ENCODE assay signal across 18 cellular contexts in the genomic region with DNA sequence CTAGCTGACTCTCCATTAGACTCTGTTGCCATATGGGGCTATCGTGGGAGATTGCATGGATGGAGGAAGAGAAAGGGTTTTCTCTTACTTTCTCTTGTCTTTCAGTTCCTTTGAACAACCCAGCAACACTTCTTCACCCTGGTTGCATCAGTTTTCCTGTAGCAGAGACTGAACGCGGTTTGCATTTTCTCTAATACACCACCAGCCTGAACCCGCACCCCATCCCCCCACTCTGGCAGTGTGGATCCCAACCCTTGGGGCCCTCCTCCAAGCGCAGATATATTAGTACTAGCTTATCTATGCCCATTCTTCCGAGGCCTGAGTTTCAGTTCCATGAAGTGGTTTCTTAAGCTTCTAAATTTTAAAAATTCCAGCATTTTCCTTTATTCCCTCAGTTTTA. TPM values are rescaled to one million over a fixed set of nuclear protein-coding genes. Genes with fewer than 3 reads are reported as not detected.
DNase-seq lines count a peak whose midpoint lies in the region; ATAC-seq and TF ChIP-seq lines count a peak whose summit lies in the region.
"Had no signal": no experiment of that assay in that cellular context is flagged by ENCODE, and none has a peak within 500 bp of the region (broad histone marks: within the 10 kb centered on the region; RNA-seq: fewer than 3 reads in every experiment).

No MANE protein-coding gene starts in this region.

- no peak overlapping the region for H3K9ac ChIP-seq in H9 (ENCODE audit: extremely low read depth, insufficient read length, low read length)
- H3K9ac ChIP-seq in iPS-20b (ENCODE audit: low read depth, low read length), result peak overlapping the region; percentile 8; the same call in 1 of the 2 replicates
- H3K9ac ChIP-seq in MM.1S (ENCODE audit: low read length), result no peak overlapping the region

- H2BK12ac ChIP-seq in H9 (ENCODE audit: insufficient read length, low read depth, low read length), result no peak overlapping the region

- no peak overlapping the region for H4K8ac ChIP-seq in H9 (replicated peaks; ENCODE audit: insufficient read length, low read depth, low read length)

- no peak for ATAC-seq in CD4-positive, CD25-positive, alpha-beta regulatory T cell (ENCODE audit: low read depth in 2 of 2)
- ATAC-seq in right lobe of liver, result no peak
- ATAC-seq: PC-3; stimulated activated naive CD8-positive, alpha-beta T cell treated with anti-CD3 and anti-CD28 coated beads, Interleukin-15, Interleukin-2, amounts not matched to agents 100 U/mL and 50 U/mL, for 24 hours had no signal

- intact Hi-C loops in right lobe of liver (cut with DNase I), result no loop called here

- H3K9me3 ChIP-seq in CD4-positive, CD25-positive, alpha-beta regulatory T cell (ENCODE audit: control insufficient read depth in 2 of 2, low read length in 2 of 2), result no peaks in the 10 kb centered on the region
- H3K9me3 ChIP-seq in H9 (ENCODE audit: control insufficient read depth, low read depth, low read length), result no peaks in the 10 kb centered on the region
- no peaks in the 10 kb centered on the region for H3K9me3 ChIP-seq in iPS-20b (ENCODE audit: insufficient read depth, low read depth, low read length)
- no peaks in the 10 kb centered on the region for H3K9me3 ChIP-seq in MM.1S (replicated peaks; ENCODE audit: insufficient read depth, low read length)
- no peaks in the 10 kb centered on the region for H3K9me3 ChIP-seq in right lobe of liver
- H3K9me3 ChIP-seq: BE2C had no signal

- no peak overlapping the region for H3K18ac ChIP-seq in H9 (ENCODE audit: insufficient read length, low read depth, low read length)

- no peaks in the 10 kb centered on the region for H3K79me1 ChIP-seq in H9 (ENCODE audit: insufficient read depth, low read depth, low read length, poor library complexity, severe bottlenecking)

- H2BK15ac ChIP-seq in H9 (ENCODE audit: low read depth, low read length), result no peak overlapping the region

- peaks cover 77% of the 10 kb centered on the region for H3K36me3 ChIP-seq in CD4-positive, CD25-positive, alpha-beta regulatory T cell (ENCODE audit: control insufficient read depth, insufficient read depth, low read length)
- H3K36me3 ChIP-seq in iPS-20b (ENCODE audit: insufficient read depth, low read depth, low read length) (peaks cover 95% of the 10 kb centered on the region), MM.1S (replicated peaks; ENCODE audit: insufficient read depth, low read length) (no peaks in the 10 kb centered on the region; the same call in 1 of the 2 replicates), right lobe of liver (peaks cover 0 to 26% (median 0%) of the 10 kb centered on the region in 4 donors)

- H4K91ac ChIP-seq in H9 (ENCODE audit: insufficient read length, low read depth, low read length), result no peak overlapping the region

- H3K4me2 ChIP-seq in H9 (ENCODE audit: insufficient read depth, insufficient read length, low read length) (peak overlapping the region; percentile 10), MM.1S (ENCODE audit: low read depth, low read length) (no peak overlapping the region)

- H2AK5ac ChIP-seq in H9 (ENCODE audit: insufficient read length, low read length), result no peak overlapping the region

- H3K4ac ChIP-seq in H9 (ENCODE audit: low read depth, low read length), result no peak overlapping the region

- no peaks in the 10 kb centered on the region for H3K9me2 ChIP-seq in MM.1S (replicated peaks; ENCODE audit: insufficient read depth, low read length)

- H4K5ac ChIP-seq in H9 (ENCODE audit: insufficient read length, low read depth, low read length), result no peak overlapping the region

- H2BK5ac ChIP-seq in H9 (ENCODE audit: insufficient read length, low read length), result no peak overlapping the region

- no peak for DNase-seq in CD4-positive, CD25-positive, alpha-beta regulatory T cell
- DNase-seq in H9 (peak; percentile 34), SIG-M5 treated with dmso at 0.1 percent for 504 hours (lab: John Stamatoyannopoulos, UW; ENCODE audit: unreplicated experiment) (peak; percentile 86), erythroblast (lab: John Stamatoyannopoulos, UW) (no peak), MM.1S (no peak), germinal center (ENCODE audit: low spot score) (no peak), right lobe of liver (no peak)
- DNase-seq: amniotic stem cell; BE2C; DMS79 treated with DMSO at 0.1 percent for 48 hours; NCI-H1436 treated with DMSO at 0.1 percent for 48 hours; NCI-H345; PC-3; posterior cingulate gyrus; stimulated activated naive CD8-positive, alpha-beta T cell treated with anti-CD3 and anti-CD28 coated beads, Interleukin-15, Interleukin-2, amounts not matched to agents 100 U/mL and 50 U/mL, for 24 hours; WERI-Rb-1 had no signal

- H3K36me3 Mint-ChIP-seq in CD4-positive, CD25-positive, alpha-beta regulatory T cell, result peaks cover 50% of the 10 kb centered on the region
- peaks cover 15 to 72% (median 69%) of the 10 kb centered on the region in 3 experiments; a peak in 6 of 7 replicates for H3K36me3 Mint-ChIP-seq in H9 (ENCODE audit: insufficient read depth in 1 of 3, low read depth in 3 of 3)

- H3K79me2 ChIP-seq in H9 (ENCODE audit: insufficient read depth, low read length) (peaks cover 5% of the 10 kb centered on the region; the same call in 1 of the 2 replicates), MM.1S (ENCODE audit: low read length) (peaks cover 64% of the 10 kb centered on the region)

- no peak overlapping the region for H3K56ac ChIP-seq in H9 (ENCODE audit: insufficient read length, low read depth, low read length)

- no peaks in the 10 kb centered on the region for H3K27me3 Mint-ChIP-seq in CD4-positive, CD25-positive, alpha-beta regulatory T cell
- H3K27me3 Mint-ChIP-seq in H9 (ENCODE audit: low read depth), result no peaks in the 10 kb centered on the region
- H3K27me3 Mint-ChIP-seq: IgD-negative memory B cell had no signal

- peaks cover 55 to 85% (median 77%) of the 10 kb centered on the region in 4 donors for H3K4me1 Mint-ChIP-seq in CD4-positive, CD25-positive, alpha-beta regulatory T cell
- peaks cover 19 to 23% of the 10 kb centered on the region in 2 experiments for H3K4me1 Mint-ChIP-seq in H9

- no peaks in the 10 kb centered on the region for H3K9me3 Mint-ChIP-seq in CD4-positive, CD25-positive, alpha-beta regulatory T cell
- no peaks in the 10 kb centered on the region for H3K9me3 Mint-ChIP-seq in H9
- H3K9me3 Mint-ChIP-seq: IgD-negative memory B cell had no signal

- no peak overlapping the region for H2BK20ac ChIP-seq in H9 (ENCODE audit: low read depth, low read length, poor library complexity, severe bottlenecking)

- H2BK120ac ChIP-seq in H9 (ENCODE audit: low read depth, low read length, poor library complexity, severe bottlenecking), result no peak overlapping the region

- peak overlapping the region in 2 of 3 donors; percentile 9 to 57 for H3K27ac Mint-ChIP-seq in CD4-positive, CD25-positive, alpha-beta regulatory T cell
- H3K27ac Mint-ChIP-seq in H9, result peak overlapping the region in 2 of 3 experiments; percentile 59 to 87; a peak in 4 of 7 replicates
- H3K27ac Mint-ChIP-seq: IgD-negative memory B cell had no signal

- peak overlapping the region; percentile 11 for H3K4me3 ChIP-seq in CD4-positive, CD25-positive, alpha-beta regulatory T cell (ENCODE audit: low read depth, low read length)
- no peak overlapping the region for H3K4me3 ChIP-seq in iPS-20b (ENCODE audit: low read length)
- H3K4me3 ChIP-seq in MM.1S (ENCODE audit: low read length), result no peak overlapping the region
- no peak overlapping the region for H3K4me3 ChIP-seq in right lobe of liver

- H3K23ac ChIP-seq in H9 (ENCODE audit: insufficient read length, low read depth, low read length), result no peak overlapping the region

- H3K23me2 ChIP-seq in H9 (ENCODE audit: insufficient read length, low read depth, low read length, poor library complexity, severe bottlenecking), result no peaks in the 10 kb centered on the region

- H3K27ac ChIP-seq in CD4-positive, CD25-positive, alpha-beta regulatory T cell (ENCODE audit: insufficient read depth, low read length, poor library complexity, severe bottlenecking), result no peak overlapping the region
- H3K27ac ChIP-seq in H9 (ENCODE audit: insufficient read length, low read depth, low read length) (no peak overlapping the region), iPS-20b (ENCODE audit: low read length) (peak overlapping the region; percentile 55), MM.1S (ENCODE audit: low read length) (no peak overlapping the region), right lobe of liver (no peak overlapping the region)
- H3K27ac ChIP-seq: WERI-Rb-1 had no signal

- H3K4me1 ChIP-seq in CD4-positive, CD25-positive, alpha-beta regulatory T cell (ENCODE audit: control insufficient read depth, insufficient read depth, low read length, poor library complexity, severe bottlenecking), result peaks cover 34% of the 10 kb centered on the region
- H3K4me1 ChIP-seq in H9 (ENCODE audit: insufficient read depth, low read length) (no peaks in the 10 kb centered on the region), iPS-20b (ENCODE audit: insufficient read depth, low read length) (0 out of 2 replicates have a peak, but pooled peaks cover 5% of the 10 kb centered on the region), MM.1S (ENCODE audit: low read length) (no peaks in the 10 kb centered on the region), right lobe of liver (no peaks in the 10 kb centered on the region)
- H3K4me1 ChIP-seq: BE2C had no signal

- TF ChIP-seq CTCF in H9 (conservative IDR thresholded peaks at IDR 0.05), result no peak
- no peak for TF ChIP-seq CTCF in MM.1S (IDR thresholded peaks at IDR 0.05; ENCODE audit: low read length)
- TF ChIP-seq CTCF in right lobe of liver (IDR thresholded peaks at IDR 0.05), result no peak

- H3T11ph ChIP-seq in H9 (ENCODE audit: low read length), result no peak overlapping the region

- H3F3A ChIP-seq in MM.1S (ENCODE audit: insufficient read depth, low read length), result no peaks in the 10 kb centered on the region

- H3K27me3 ChIP-seq in CD4-positive, CD25-positive, alpha-beta regulatory T cell (ENCODE audit: control insufficient read depth, insufficient read depth, low read length), result no peaks in the 10 kb centered on the region
- H3K27me3 ChIP-seq in H9 (ENCODE audit: insufficient read depth, low read length), result no peaks in the 10 kb centered on the region
- no peaks in the 10 kb centered on the region for H3K27me3 ChIP-seq in iPS-20b (ENCODE audit: insufficient read depth, low read length)
- H3K27me3 ChIP-seq in MM.1S (replicated peaks; ENCODE audit: insufficient read depth, low read length), result no peaks in the 10 kb centered on the region
- no peaks in the 10 kb centered on the region for H3K27me3 ChIP-seq in right lobe of liver
- H3K27me3 ChIP-seq: BE2C had no signal

- peak overlapping the region; percentile 3 to 50 (median 16) for H3K4me3 Mint-ChIP-seq in CD4-positive, CD25-positive, alpha-beta regulatory T cell
- no peak overlapping the region for H3K4me3 Mint-ChIP-seq in H9

- no peaks in the 10 kb centered on the region for H4K20me1 ChIP-seq in H9 (ENCODE audit: control insufficient read depth, insufficient read depth, insufficient read length)
- H4K20me1 ChIP-seq in MM.1S (ENCODE audit: insufficient read depth, low read length), result no peaks in the 10 kb centered on the region

- WGBS in H9 (ENCODE audit: extremely low coverage, insufficient read length, low lambda C conversion rate), result no CpG with 5 or more reads among the region's 6 CpGs
- 66% methylated on average over 5 of the region's 6 CpGs for WGBS in right lobe of liver (ENCODE audit: insufficient coverage, low coverage, low lambda C conversion rate, missing lambda C conversion rate)

- H3K14ac ChIP-seq in H9 (ENCODE audit: insufficient read depth, low read length), result no peak overlapping the region

- no peak for TF ChIP-seq POLR2A in erythroblast (IDR thresholded peaks at IDR 0.05; ENCODE audit: low read length)
- no peak for TF ChIP-seq POLR2A in right lobe of liver (IDR thresholded peaks at IDR 0.05)

- H2AFZ ChIP-seq in H9 (ENCODE audit: low read length) (no peak overlapping the region), MM.1S (ENCODE audit: low read length) (no peak overlapping the region)

RNA-seq across cellular contexts. Expression of a gene that starts 12.6 kb away (rescaled TPM):
- total RNA-seq in CD4-positive, CD25-positive, alpha-beta regulatory T cell, result 85.4 TPM
- polyA plus RNA-seq in CD4-positive, CD25-positive, alpha-beta regulatory T cell, result 10 to 100 TPM; 69.5 to 83.5 (median 74.6) TPM
- total RNA-seq in H9 (2021) (87.3 TPM in 2 replicates), right lobe of liver (10 to 100 TPM; 15.7 to 26.7 (median 17.7) TPM)

Comparison
In these comparisons a context has a peak if more than half of its experiments do, and no peak if none do; other contexts are left out.
1. DNase-seq: peak in H9 (single experiment) and SIG-M5 treated with dmso at 0.1 percent for 504 hours (single experiment); none in CD4-positive, CD25-positive, alpha-beta regulatory T cell (0 of 3), erythroblast (0 of 2), MM.1S (single experiment), germinal center (single experiment) and right lobe of liver (0 of 3).
2. H3K4me3 Mint-ChIP-seq: peak in CD4-positive, CD25-positive, alpha-beta regulatory T cell (4 of 4); none in H9 (0 of 2).